25 cellular contexts compared by ENCODE assay signal in the genomic region with DNA sequence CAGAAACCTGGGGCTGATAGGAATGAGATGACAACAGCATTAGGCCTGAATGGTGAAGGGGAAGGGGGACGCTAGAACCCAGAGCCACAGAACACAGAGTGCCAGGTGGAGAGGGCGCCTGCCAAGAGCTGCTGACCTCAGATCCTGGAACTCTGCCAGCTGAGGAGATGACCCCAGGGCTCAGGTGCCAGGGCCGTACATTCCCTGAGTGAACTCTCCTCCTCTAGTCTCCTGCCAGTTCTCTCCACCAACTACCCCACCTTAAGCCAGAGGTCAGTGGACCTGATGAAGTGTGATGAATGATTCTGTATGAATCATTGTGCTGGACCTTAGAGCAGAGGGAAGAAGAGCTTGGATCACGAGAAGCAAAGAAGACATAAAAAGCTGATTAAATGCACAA.
DNase-seq lines count a peak whose midpoint lies in the region; ATAC-seq, FAIRE-seq and TF ChIP-seq lines count a peak whose summit lies in the region.
"Had no signal": no experiment of that assay in that cellular context is flagged by ENCODE, and none has a peak within 500 bp of the region (broad histone marks: within the 10 kb centered on the region; RNA-seq: fewer than 3 reads in every experiment).

No MANE protein-coding gene starts in this region.

- TF ChIP-seq CTCF in kidney (IDR thresholded peaks at IDR 0.05; ENCODE audit: borderline replicate concordance, extremely low read depth, insufficient read depth) = no peak
- TF ChIP-seq CTCF in upper lobe of right lung (IDR thresholded peaks at IDR 0.05) = no peak

- H3K4me1 ChIP-seq in SJCRH30 (no peaks in the 10 kb centered on the region), kidney (ENCODE audit: control insufficient read depth in 1 of 2, insufficient read depth in 1 of 2, low read depth in 1 of 2, low read length in 2 of 2) (no peaks in the 10 kb centered on the region), upper lobe of right lung (no peaks in the 10 kb centered on the region)
- H3K4me1 ChIP-seq: BLaER1, SJSA1 had no signal

- FAIRE-seq in kidney (lab: Jason Lieb, UNC) = no peak
- FAIRE-seq: G401.6 had no signal

- H3K9me3 ChIP-seq in SJCRH30 (replicated peaks) (no peaks in the 10 kb centered on the region), kidney (ENCODE audit: control insufficient read depth in 1 of 2, low read length in 2 of 2) (no peaks in the 10 kb centered on the region), upper lobe of right lung (no peaks in the 10 kb centered on the region)
- H3K9me3 ChIP-seq: BLaER1, SJSA1 had no signal

- H3K9ac ChIP-seq in kidney (ENCODE audit: low read length in 2 of 2) = no peak overlapping the region
- H3K9ac ChIP-seq: BLaER1, GM23248 had no signal

- H3K36me3 ChIP-seq in SJCRH30 (no peaks in the 10 kb centered on the region), kidney (ENCODE audit: control insufficient read depth in 1 of 2, insufficient read depth in 2 of 2, low read length in 2 of 2) (no peaks in the 10 kb centered on the region), upper lobe of right lung (no peaks in the 10 kb centered on the region)
- H3K36me3 ChIP-seq: BLaER1, SJSA1 had no signal

- H3K27me3 ChIP-seq in SJCRH30 (no peaks in the 10 kb centered on the region), upper lobe of right lung (no peaks in the 10 kb centered on the region)
- H3K27me3 ChIP-seq: BLaER1, SJSA1 had no signal

- no peak for ATAC-seq in HG02642 (IDR thresholded peaks at IDR 0.05; ENCODE audit: poor library complexity, unreplicated experiment)
- ATAC-seq in upper lobe of right lung = no peak
- ATAC-seq: Right ventricle myocardium inferior had no signal

- intact Hi-C loops in kidney (cut with DNase I) (no loop called here), upper lobe of right lung (cut with DNase I) (no loop called here)

- DNase-seq in EH (ENCODE audit: low read depth) (peak; percentile 12), SJCRH30 (peak; percentile 19 to 33), kidney (peak; percentile 23), renal cortical epithelial cell (ENCODE audit: low read depth) (peak; percentile 2), islet precursor cell (no peak), upper lobe of right lung (no peak)
- DNase-seq: CD4-positive, alpha-beta T cell; DMS53; GM23248; H7; IMR-90; KG1; MM.1S; NCI-H1048; NCI-H1417; NCI-H1694 treated with DMSO at 0.1 percent for 48 hours; NCI-H2081 treated with DMSO at 0.1 percent for 48 hours; NCI-H446; NCI-H524 treated with DMSO at 0.1 percent for 48 hours; NCI-H774 had no signal

- H3K27ac ChIP-seq in SJCRH30 (no peak overlapping the region), kidney (ENCODE audit: low read depth in 2 of 2, low read length in 2 of 2) (no peak overlapping the region), upper lobe of right lung (no peak overlapping the region)
- H3K27ac ChIP-seq: BLaER1, GM23248, SJSA1 had no signal

- H3K4me3 ChIP-seq in SJCRH30 (no peak overlapping the region), kidney (ENCODE audit: low read length in 2 of 2) (no peak overlapping the region), upper lobe of right lung (no peak overlapping the region)
- H3K4me3 ChIP-seq: BLaER1, GM23248, SJSA1 had no signal

Comparison
In these comparisons a context has a peak if more than half of its experiments do, and no peak if none do; other contexts are left out.
1. DNase-seq: peak in EH (single experiment), SJCRH30 (2 of 2), kidney (single experiment) and renal cortical epithelial cell (single experiment); none in islet precursor cell (single experiment) and upper lobe of right lung (single experiment).